Comparison of ENCODE assay signal across 1 cellular context in genomic region chr3:194150252-194150934, GRCh38.
A peak's percentile ranks its signal among the peaks of the same experiment; 100 is the strongest.
TF ChIP-seq lines count a peak whose summit lies in the region.

No MANE protein-coding gene starts in this region.

TF ChIP-seq in K562, 482 proteins besides CTCF, POLR2A, EP300 and RAD21:
- TF ChIP-seq HDAC2 (IDR thresholded peaks at IDR 0.05) (0 out of 2 replicates have a peak, but pooled peaks have one; percentile 28), GATA2 (CRISPR knock-in tag; IDR thresholded peaks at IDR 0.05) (peak; percentile 26; the same call in 1 of the 2 replicates), KHSRP (IDR thresholded peaks at IDR 0.05) (no peak), MYC (IDR thresholded peaks at IDR 0.05; ENCODE audit: low read depth, low read length) (0 out of 2 replicates have a peak, but pooled peaks have one; percentile 16), MYC (CRISPR knock-in tag; IDR thresholded peaks at IDR 0.05; ENCODE audit: borderline replicate concordance, low read depth) (no peak), KLF16 (IDR thresholded peaks at IDR 0.05) (peak; percentile 50; the same call in 1 of the 2 replicates), DPF2 (IDR thresholded peaks at IDR 0.05) (peak; percentile 51; the same call in 1 of the 2 replicates), RCOR1 (IDR thresholded peaks at IDR 0.05; ENCODE audit: borderline replicate concordance in 1 of 2, low read depth in 2 of 2, low read length in 2 of 2) (peak in 1 of 2 experiments; percentile 96; a peak in 2 of 4 replicates), ATF7 (IDR thresholded peaks at IDR 0.05) (no peak), SMARCA4 (IDR thresholded peaks at IDR 0.05) (peak; percentile 36; the same call in 1 of the 2 replicates), ZNF445 (CRISPR knock-in tag; IDR thresholded peaks at IDR 0.05; ENCODE audit: low read depth) (no peak), FOSL1 (tag; conservative IDR thresholded peaks at IDR 0.05) (peak; percentile 76), ZNF76 (CRISPR knock-in tag; IDR thresholded peaks at IDR 0.05; ENCODE audit: borderline replicate concordance) (no peak), MCM7 (IDR thresholded peaks at IDR 0.05) (no peak), TAL1 (IDR thresholded peaks at IDR 0.05) (peak; percentile 69), EHMT2 (IDR thresholded peaks at IDR 0.05) (no peak), KDM1A (IDR thresholded peaks at IDR 0.05) (peak; percentile 91 to 92), TEAD4 (IDR thresholded peaks at IDR 0.05; ENCODE audit: low read length) (peak; percentile 84), TEAD4 (CRISPR knock-in tag; IDR thresholded peaks at IDR 0.05; ENCODE audit: borderline replicate concordance) (no peak), ATF3 (IDR thresholded peaks at IDR 0.05) (peak; percentile 75), ATF3 (CRISPR knock-in tag; conservative IDR thresholded peaks at IDR 0.05) (no peak), NRF1 (conservative IDR thresholded peaks at IDR 0.05 in 1 of 2, IDR thresholded peaks at IDR 0.05 in 1 of 2) (no peak), ZNF121 (CRISPR knock-in tag; conservative IDR thresholded peaks at IDR 0.05) (peak; percentile 41; the same call in 1 of the 2 replicates), CGGBP1 (CRISPR knock-in tag; IDR thresholded peaks at IDR 0.05) (no peak), DIDO1 (tag; IDR thresholded peaks at IDR 0.05; ENCODE audit: low read depth) (0 out of 2 replicates have a peak, but pooled peaks have one; percentile 22), TCF3 (CRISPR knock-in tag; IDR thresholded peaks at IDR 0.05) (peak; percentile 78), HMBOX1 (IDR thresholded peaks at IDR 0.05) (peak; percentile 63; the same call in 1 of the 2 replicates), BRD4 (IDR thresholded peaks at IDR 0.05) (no peak), FOXA3 (CRISPR knock-in tag; conservative IDR thresholded peaks at IDR 0.05 in 1 of 2, IDR thresholded peaks at IDR 0.05 in 1 of 2) (peak in 1 of 2 experiments; percentile 43; a peak in 1 of 4 replicates), BCL6 (CRISPR knock-in tag; IDR thresholded peaks at IDR 0.05) (no peak), HNRNPL (IDR thresholded peaks at IDR 0.05; ENCODE audit: low read depth, low read length) (no peak), CBFA2T2 (conservative IDR thresholded peaks at IDR 0.05) (peak; percentile 86), SMC3 (conservative IDR thresholded peaks at IDR 0.05; ENCODE audit: insufficient read depth, low read depth, low read length) (no peak), STAT5A (IDR thresholded peaks at IDR 0.05; ENCODE audit: borderline replicate concordance, low read length) (0 out of 2 replicates have a peak, but pooled peaks have one; percentile 29), ZNF3 (CRISPR knock-in tag; IDR thresholded peaks at IDR 0.05) (peak; percentile 97), GABPB1 (CRISPR knock-in tag; IDR thresholded peaks at IDR 0.05) (no peak), RHOXF2B (CRISPR knock-in tag; conservative IDR thresholded peaks at IDR 0.05) (no peak), ID3 (CRISPR knock-in tag; IDR thresholded peaks at IDR 0.05) (no peak), ID3 (tag; IDR thresholded peaks at IDR 0.05) (no peak), NCOR1 (IDR thresholded peaks at IDR 0.05) (peak; percentile 76; the same call in 1 of the 2 replicates), NFIC (IDR thresholded peaks at IDR 0.05) (peak; percentile 33; the same call in 1 of the 2 replicates), EGR1 (conservative IDR thresholded peaks at IDR 0.05) (peak; percentile 43), TEAD1 (CRISPR knock-in tag; IDR thresholded peaks at IDR 0.05) (peak in 1 of 2 experiments; percentile 86; a peak in 2 of 4 replicates), POLR2AphosphoS5 (IDR thresholded peaks at IDR 0.05; ENCODE audit: control insufficient read depth, insufficient read depth, low read depth, low read length) (peak; percentile 56; the same call in 1 of the 2 replicates), JUN (IDR thresholded peaks at IDR 0.05; ENCODE audit: borderline replicate concordance, low read depth, low read length) (0 out of 2 replicates have a peak, but pooled peaks have one; percentile 20), JUN (CRISPR knock-in tag; IDR thresholded peaks at IDR 0.05; ENCODE audit: borderline replicate concordance) (no peak), CBFA2T3 (IDR thresholded peaks at IDR 0.05) (peak; percentile 92), CSDE1 (IDR thresholded peaks at IDR 0.05) (no peak), ZNF699 (CRISPR knock-in tag; IDR thresholded peaks at IDR 0.05; ENCODE audit: insufficient replicate concordance) (no peak), TBL1XR1 (IDR thresholded peaks at IDR 0.05; ENCODE audit: low read length in 2 of 2) (peak in 1 of 2 experiments; percentile 61; a peak in 1 of 4 replicates), CREM (IDR thresholded peaks at IDR 0.05; ENCODE audit: low read depth) (0 out of 2 replicates have a peak, but pooled peaks have one; percentile 21), CBX1 (IDR thresholded peaks at IDR 0.05; ENCODE audit: low read depth) (no peak), JUND (IDR thresholded peaks at IDR 0.05; ENCODE audit: borderline replicate concordance, low read depth, low read length) (peak; percentile 85), JUND (tag; IDR thresholded peaks at IDR 0.05; ENCODE audit: borderline replicate concordance, low read depth, low read length) (peak; percentile 39; the same call in 1 of the 3 replicates), ARID1B (IDR thresholded peaks at IDR 0.05) (peak; percentile 69), HDAC1 (IDR thresholded peaks at IDR 0.05) (0 out of 4 replicates have a peak, but pooled peaks of 1 of the 2 experiments have one; percentile 29), ESRRB (CRISPR knock-in tag; IDR thresholded peaks at IDR 0.05; ENCODE audit: borderline replicate concordance) (no peak)
- TF ChIP-seq, protein P1, sequence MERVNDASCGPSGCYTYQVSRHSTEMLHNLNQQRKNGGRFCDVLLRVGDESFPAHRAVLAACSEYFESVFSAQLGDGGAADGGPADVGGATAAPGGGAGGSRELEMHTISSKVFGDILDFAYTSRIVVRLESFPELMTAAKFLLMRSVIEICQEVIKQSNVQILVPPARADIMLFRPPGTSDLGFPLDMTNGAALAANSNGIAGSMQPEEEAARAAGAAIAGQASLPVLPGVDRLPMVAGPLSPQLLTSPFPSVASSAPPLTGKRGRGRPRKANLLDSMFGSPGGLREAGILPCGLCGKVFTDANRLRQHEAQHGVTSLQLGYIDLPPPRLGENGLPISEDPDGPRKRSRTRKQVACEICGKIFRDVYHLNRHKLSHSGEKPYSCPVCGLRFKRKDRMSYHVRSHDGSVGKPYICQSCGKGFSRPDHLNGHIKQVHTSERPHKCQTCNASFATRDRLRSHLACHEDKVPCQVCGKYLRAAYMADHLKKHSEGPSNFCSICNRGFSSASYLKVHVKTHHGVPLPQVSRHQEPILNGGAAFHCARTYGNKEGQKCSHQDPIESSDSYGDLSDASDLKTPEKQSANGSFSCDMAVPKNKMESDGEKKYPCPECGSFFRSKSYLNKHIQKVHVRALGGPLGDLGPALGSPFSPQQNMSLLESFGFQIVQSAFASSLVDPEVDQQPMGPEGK (CRISPR knock-in tag; IDR thresholded peaks at IDR 0.05; ENCODE audit: borderline replicate concordance) = no peak
- TF ChIP-seq, protein P2, sequence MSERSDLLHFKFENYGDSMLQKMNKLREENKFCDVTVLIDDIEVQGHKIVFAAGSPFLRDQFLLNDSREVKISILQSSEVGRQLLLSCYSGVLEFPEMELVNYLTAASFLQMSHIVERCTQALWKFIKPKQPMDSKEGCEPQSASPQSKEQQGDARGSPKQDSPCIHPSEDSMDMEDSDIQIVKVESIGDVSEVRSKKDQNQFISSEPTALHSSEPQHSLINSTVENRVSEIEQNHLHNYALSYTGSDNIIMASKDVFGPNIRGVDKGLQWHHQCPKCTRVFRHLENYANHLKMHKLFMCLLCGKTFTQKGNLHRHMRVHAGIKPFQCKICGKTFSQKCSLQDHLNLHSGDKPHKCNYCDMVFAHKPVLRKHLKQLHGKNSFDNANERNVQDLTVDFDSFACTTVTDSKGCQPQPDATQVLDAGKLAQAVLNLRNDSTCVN (CRISPR knock-in tag; IDR thresholded peaks at IDR 0.05) = no peak
- TF ChIP-seq, protein P3, sequence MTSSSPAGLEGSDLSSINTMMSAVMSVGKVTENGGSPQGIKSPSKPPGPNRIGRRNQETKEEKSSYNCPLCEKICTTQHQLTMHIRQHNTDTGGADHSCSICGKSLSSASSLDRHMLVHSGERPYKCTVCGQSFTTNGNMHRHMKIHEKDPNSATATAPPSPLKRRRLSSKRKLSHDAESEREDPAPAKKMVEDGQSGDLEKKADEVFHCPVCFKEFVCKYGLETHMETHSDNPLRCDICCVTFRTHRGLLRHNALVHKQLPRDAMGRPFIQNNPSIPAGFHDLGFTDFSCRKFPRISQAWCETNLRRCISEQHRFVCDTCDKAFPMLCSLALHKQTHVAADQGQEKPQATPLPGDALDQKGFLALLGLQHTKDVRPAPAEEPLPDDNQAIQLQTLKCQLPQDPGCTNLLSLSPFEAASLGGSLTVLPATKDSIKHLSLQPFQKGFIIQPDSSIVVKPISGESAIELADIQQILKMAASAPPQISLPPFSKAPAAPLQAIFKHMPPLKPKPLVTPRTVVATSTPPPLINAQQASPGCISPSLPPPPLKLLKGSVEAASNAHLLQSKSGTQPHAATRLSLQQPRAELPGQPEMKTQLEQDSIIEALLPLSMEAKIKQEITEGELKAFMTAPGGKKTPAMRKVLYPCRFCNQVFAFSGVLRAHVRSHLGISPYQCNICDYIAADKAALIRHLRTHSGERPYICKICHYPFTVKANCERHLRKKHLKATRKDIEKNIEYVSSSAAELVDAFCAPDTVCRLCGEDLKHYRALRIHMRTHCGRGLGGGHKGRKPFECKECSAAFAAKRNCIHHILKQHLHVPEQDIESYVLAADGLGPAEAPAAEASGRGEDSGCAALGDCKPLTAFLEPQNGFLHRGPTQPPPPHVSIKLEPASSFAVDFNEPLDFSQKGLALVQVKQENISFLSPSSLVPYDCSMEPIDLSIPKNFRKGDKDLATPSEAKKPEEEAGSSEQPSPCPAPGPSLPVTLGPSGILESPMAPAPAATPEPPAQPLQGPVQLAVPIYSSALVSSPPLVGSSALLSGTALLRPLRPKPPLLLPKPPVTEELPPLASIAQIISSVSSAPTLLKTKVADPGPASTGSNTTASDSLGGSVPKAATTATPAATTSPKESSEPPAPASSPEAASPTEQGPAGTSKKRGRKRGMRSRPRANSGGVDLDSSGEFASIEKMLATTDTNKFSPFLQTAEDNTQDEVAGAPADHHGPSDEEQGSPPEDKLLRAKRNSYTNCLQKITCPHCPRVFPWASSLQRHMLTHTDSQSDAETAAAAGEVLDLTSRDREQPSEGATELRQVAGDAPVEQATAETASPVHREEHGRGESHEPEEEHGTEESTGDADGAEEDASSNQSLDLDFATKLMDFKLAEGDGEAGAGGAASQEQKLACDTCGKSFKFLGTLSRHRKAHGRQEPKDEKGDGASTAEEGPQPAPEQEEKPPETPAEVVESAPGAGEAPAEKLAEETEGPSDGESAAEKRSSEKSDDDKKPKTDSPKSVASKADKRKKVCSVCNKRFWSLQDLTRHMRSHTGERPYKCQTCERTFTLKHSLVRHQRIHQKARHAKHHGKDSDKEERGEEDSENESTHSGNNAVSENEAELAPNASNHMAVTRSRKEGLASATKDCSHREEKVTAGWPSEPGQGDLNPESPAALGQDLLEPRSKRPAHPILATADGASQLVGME (CRISPR knock-in tag; IDR thresholded peaks at IDR 0.05) = no peak
- TF ChIP-seq, protein P4, sequence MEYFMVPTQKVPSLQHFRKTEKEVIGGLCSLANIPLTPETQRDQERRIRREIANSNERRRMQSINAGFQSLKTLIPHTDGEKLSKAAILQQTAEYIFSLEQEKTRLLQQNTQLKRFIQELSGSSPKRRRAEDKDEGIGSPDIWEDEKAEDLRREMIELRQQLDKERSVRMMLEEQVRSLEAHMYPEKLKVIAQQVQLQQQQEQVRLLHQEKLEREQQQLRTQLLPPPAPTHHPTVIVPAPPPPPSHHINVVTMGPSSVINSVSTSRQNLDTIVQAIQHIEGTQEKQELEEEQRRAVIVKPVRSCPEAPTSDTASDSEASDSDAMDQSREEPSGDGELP (CRISPR knock-in tag; IDR thresholded peaks at IDR 0.05; ENCODE audit: borderline replicate concordance) = no peak
- TF ChIP-seq, protein P5, sequence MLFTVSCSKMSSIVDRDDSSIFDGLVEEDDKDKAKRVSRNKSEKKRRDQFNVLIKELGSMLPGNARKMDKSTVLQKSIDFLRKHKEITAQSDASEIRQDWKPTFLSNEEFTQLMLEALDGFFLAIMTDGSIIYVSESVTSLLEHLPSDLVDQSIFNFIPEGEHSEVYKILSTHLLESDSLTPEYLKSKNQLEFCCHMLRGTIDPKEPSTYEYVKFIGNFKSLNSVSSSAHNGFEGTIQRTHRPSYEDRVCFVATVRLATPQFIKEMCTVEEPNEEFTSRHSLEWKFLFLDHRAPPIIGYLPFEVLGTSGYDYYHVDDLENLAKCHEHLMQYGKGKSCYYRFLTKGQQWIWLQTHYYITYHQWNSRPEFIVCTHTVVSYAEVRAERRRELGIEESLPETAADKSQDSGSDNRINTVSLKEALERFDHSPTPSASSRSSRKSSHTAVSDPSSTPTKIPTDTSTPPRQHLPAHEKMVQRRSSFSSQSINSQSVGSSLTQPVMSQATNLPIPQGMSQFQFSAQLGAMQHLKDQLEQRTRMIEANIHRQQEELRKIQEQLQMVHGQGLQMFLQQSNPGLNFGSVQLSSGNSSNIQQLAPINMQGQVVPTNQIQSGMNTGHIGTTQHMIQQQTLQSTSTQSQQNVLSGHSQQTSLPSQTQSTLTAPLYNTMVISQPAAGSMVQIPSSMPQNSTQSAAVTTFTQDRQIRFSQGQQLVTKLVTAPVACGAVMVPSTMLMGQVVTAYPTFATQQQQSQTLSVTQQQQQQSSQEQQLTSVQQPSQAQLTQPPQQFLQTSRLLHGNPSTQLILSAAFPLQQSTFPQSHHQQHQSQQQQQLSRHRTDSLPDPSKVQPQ (CRISPR knock-in tag; IDR thresholded peaks at IDR 0.05; ENCODE audit: borderline replicate concordance) = no peak
